1 cellular context compared by ENCODE assay signal in genomic region chr21:37267269-37268185, GRCh38.
TF ChIP-seq lines count a peak whose summit lies in the region.

Gene VPS26C, minus strand, starts transcription at chr21:37267334. Its CDS starts 40 bp downstream, at chr21:37267294.

TF ChIP-seq in HEK293, 187 proteins besides CTCF, POLR2A, EP300 and RAD21 (continued from another document and continues in another):
- TF ChIP-seq PRDM10 (tag by site-specific recombination; IDR thresholded peaks at IDR 0.05) (peak; percentile 98), ZNF658 (tag by site-specific recombination; IDR thresholded peaks at IDR 0.05) (no peak), ZNF660 (tag by site-specific recombination; IDR thresholded peaks at IDR 0.05) (peak; percentile 6; the same call in 1 of the 2 replicates), ZBTB17 (tag by site-specific recombination; IDR thresholded peaks at IDR 0.05) (peak; percentile 93), ZFHX2 (tag by site-specific recombination; conservative IDR thresholded peaks at IDR 0.05) (peak; percentile 66), GLI4 (tag by site-specific recombination; IDR thresholded peaks at IDR 0.05) (0 out of 2 replicates have a peak, but pooled peaks have one; percentile 24), ZNF629 (tag by site-specific recombination; IDR thresholded peaks at IDR 0.05) (peak; percentile 85), ZNF561 (tag by site-specific recombination; IDR thresholded peaks at IDR 0.05; ENCODE audit: borderline replicate concordance) (peak; percentile 94), ZNF501 (tag by site-specific recombination; IDR thresholded peaks at IDR 0.05) (no peak; the same call in 1 of the 2 replicates), YY1 (tag by site-specific recombination; IDR thresholded peaks at IDR 0.05) (peak; percentile 72), REST (tag by site-specific recombination; IDR thresholded peaks at IDR 0.05) (peak; percentile 71), ZBTB20 (tag by site-specific recombination; IDR thresholded peaks at IDR 0.05) (peak; percentile 75), REPIN1 (tag by site-specific recombination; IDR thresholded peaks at IDR 0.05; ENCODE audit: low read depth) (peak; percentile 21; the same call in 1 of the 2 replicates), ZNF121 (tag by site-specific recombination; IDR thresholded peaks at IDR 0.05) (0 out of 2 replicates have a peak, but pooled peaks have one; percentile 9), ZNF624 (tag by site-specific recombination; IDR thresholded peaks at IDR 0.05) (no peak), ZSCAN23 (tag by site-specific recombination; IDR thresholded peaks at IDR 0.05) (0 out of 2 replicates have a peak, but pooled peaks have one; percentile 64), TSHZ1 (tag by site-specific recombination; IDR thresholded peaks at IDR 0.05; ENCODE audit: borderline replicate concordance) (peak; percentile 56; the same call in 1 of the 2 replicates), ZNF112 (tag by site-specific recombination; IDR thresholded peaks at IDR 0.05) (no peak), HOXD13 (CRISPR knock-in tag; IDR thresholded peaks at IDR 0.05; ENCODE audit: borderline replicate concordance) (no peak), KLF1 (tag by site-specific recombination; IDR thresholded peaks at IDR 0.05) (peak; percentile 87), ZNF366 (tag by site-specific recombination; conservative IDR thresholded peaks at IDR 0.05) (peak; percentile 99), KLF17 (tag by site-specific recombination; IDR thresholded peaks at IDR 0.05) (peak; percentile 77), ZNF335 (tag by site-specific recombination; conservative IDR thresholded peaks at IDR 0.05) (peak; percentile 98), GLIS1 (tag by site-specific recombination; IDR thresholded peaks at IDR 0.05) (peak; percentile 84)
- TF ChIP-seq, protein P1, sequence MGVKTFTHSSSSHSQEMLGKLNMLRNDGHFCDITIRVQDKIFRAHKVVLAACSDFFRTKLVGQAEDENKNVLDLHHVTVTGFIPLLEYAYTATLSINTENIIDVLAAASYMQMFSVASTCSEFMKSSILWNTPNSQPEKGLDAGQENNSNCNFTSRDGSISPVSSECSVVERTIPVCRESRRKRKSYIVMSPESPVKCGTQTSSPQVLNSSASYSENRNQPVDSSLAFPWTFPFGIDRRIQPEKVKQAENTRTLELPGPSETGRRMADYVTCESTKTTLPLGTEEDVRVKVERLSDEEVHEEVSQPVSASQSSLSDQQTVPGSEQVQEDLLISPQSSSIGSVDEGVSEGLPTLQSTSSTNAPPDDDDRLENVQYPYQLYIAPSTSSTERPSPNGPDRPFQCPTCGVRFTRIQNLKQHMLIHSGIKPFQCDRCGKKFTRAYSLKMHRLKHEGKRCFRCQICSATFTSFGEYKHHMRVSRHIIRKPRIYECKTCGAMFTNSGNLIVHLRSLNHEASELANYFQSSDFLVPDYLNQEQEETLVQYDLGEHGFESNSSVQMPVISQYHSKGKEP (tag by site-specific recombination; IDR thresholded peaks at IDR 0.05) = peak; percentile 57; the same call in 1 of the 2 replicates
- TF ChIP-seq, protein P2, sequence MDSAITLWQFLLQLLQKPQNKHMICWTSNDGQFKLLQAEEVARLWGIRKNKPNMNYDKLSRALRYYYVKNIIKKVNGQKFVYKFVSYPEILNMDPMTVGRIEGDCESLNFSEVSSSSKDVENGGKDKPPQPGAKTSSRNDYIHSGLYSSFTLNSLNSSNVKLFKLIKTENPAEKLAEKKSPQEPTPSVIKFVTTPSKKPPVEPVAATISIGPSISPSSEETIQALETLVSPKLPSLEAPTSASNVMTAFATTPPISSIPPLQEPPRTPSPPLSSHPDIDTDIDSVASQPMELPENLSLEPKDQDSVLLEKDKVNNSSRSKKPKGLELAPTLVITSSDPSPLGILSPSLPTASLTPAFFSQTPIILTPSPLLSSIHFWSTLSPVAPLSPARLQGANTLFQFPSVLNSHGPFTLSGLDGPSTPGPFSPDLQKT (IDR thresholded peaks at IDR 0.05; ENCODE audit: borderline replicate concordance, low read depth, low read length) = peak; percentile 60; the same call in 1 of the 2 replicates
- TF ChIP-seq, protein P3, sequence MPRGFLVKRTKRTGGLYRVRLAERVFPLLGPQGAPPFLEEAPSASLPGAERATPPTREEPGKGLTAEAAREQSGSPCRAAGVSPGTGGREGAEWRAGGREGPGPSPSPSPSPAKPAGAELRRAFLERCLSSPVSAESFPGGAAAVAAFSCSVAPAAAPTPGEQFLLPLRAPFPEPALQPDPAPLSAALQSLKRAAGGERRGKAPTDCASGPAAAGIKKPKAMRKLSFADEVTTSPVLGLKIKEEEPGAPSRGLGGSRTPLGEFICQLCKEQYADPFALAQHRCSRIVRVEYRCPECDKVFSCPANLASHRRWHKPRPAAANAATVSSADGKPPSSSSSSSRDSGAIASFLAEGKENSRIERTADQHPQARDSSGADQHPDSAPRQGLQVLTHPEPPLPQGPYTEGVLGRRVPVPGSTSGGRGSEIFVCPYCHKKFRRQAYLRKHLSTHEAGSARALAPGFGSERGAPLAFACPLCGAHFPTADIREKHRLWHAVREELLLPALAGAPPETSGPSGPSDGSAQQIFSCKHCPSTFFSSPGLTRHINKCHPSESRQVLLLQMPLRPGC (tag by site-specific recombination; IDR thresholded peaks at IDR 0.05) = peak; percentile 62; the same call in 1 of the 2 replicates
- TF ChIP-seq, protein P4, sequence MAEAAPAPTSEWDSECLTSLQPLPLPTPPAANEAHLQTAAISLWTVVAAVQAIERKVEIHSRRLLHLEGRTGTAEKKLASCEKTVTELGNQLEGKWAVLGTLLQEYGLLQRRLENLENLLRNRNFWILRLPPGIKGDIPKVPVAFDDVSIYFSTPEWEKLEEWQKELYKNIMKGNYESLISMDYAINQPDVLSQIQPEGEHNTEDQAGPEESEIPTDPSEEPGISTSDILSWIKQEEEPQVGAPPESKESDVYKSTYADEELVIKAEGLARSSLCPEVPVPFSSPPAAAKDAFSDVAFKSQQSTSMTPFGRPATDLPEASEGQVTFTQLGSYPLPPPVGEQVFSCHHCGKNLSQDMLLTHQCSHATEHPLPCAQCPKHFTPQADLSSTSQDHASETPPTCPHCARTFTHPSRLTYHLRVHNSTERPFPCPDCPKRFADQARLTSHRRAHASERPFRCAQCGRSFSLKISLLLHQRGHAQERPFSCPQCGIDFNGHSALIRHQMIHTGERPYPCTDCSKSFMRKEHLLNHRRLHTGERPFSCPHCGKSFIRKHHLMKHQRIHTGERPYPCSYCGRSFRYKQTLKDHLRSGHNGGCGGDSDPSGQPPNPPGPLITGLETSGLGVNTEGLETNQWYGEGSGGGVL (tag by site-specific recombination; IDR thresholded peaks at IDR 0.05) = no peak; the same call in 1 of the 2 replicates
- TF ChIP-seq, protein P5, sequence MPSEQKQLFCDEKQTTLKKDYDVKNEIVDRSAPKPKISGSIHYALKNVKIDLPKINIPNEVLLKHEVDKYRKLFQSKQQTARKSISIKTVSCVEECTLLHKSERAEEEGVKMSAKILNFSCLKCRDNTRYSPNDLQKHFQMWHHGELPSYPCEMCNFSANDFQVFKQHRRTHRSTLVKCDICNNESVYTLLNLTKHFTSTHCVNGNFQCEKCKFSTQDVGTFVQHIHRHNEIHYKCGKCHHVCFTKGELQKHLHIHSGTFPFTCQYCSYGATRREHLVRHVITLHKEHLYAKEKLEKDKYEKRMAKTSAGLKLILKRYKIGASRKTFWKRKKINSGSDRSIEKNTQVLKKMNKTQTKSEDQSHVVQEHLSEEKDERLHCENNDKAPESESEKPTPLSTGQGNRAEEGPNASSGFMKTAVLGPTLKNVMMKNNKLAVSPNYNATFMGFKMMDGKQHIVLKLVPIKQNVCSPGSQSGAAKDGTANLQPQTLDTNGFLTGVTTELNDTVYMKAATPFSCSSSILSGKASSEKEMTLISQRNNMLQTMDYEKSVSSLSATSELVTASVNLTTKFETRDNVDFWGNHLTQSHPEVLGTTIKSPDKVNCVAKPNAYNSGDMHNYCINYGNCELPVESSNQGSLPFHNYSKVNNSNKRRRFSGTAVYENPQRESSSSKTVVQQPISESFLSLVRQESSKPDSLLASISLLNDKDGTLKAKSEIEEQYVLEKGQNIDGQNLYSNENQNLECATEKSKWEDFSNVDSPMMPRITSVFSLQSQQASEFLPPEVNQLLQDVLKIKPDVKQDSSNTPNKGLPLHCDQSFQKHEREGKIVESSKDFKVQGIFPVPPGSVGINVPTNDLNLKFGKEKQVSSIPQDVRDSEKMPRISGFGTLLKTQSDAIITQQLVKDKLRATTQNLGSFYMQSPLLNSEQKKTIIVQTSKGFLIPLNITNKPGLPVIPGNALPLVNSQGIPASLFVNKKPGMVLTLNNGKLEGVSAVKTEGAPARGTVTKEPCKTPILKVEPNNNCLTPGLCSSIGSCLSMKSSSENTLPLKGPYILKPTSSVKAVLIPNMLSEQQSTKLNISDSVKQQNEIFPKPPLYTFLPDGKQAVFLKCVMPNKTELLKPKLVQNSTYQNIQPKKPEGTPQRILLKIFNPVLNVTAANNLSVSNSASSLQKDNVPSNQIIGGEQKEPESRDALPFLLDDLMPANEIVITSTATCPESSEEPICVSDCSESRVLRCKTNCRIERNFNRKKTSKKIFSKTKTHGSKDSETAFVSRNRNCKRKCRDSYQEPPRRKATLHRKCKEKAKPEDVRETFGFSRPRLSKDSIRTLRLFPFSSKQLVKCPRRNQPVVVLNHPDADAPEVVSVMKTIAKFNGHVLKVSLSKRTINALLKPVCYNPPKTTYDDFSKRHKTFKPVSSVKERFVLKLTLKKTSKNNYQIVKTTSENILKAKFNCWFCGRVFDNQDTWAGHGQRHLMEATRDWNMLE (tag by site-specific recombination; conservative IDR thresholded peaks at IDR 0.05; ENCODE audit: low read depth) = peak; percentile 97
